Comparison of ENCODE assay signal across 26 cellular contexts in the genomic region with DNA sequence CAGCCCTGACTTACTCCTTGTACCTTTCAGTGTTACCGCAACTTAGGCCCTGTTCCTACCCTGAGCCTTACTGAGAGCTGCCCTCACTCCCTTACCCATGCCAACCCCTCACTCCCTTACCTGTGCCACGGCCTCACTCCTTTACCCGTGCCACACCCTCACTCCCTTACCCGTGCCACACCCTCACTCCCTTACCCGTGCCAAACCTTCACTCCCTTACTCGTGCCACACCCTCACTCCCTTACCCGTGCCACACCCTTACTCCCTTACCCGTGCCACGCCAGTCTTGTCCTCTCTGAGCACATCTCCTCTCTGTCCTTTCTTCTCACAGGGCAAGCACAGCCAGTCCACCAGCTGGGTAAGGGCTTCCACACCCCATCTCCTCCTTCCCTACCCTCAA. TPM values are rescaled to one million over a fixed set of nuclear protein-coding genes. Genes with fewer than 3 reads are reported as not detected.
"Had no signal": no experiment of that assay in that cellular context is flagged by ENCODE, and none has a peak within 500 bp of the region (broad histone marks: within the 10 kb centered on the region; RNA-seq: fewer than 3 reads in every experiment).

No MANE protein-coding gene starts in this region.

- FAIRE-seq: TTC549 had no signal

- H3K4me1 Mint-ChIP-seq: activated B cell treated with CpG ODN at 0.5 μM for 24 hours; activated CD4-positive, alpha-beta T cell treated with anti-CD3 and anti-CD28 coated beads, Interleukin-2, amount 10 ng/mL, durations not matched to agents 24 days and 14 days; activated CD8-positive, alpha-beta memory T cell treated with anti-CD3 and anti-CD28 coated beads, Interleukin-2, amount 10 ng/mL, durations not matched to agents 7 days and 5 days; activated naive CD4-positive, alpha-beta T cell treated with anti-CD3 and anti-CD28 coated beads, Interleukin-2, amount 50 U/mL, for 24 hours had no signal

- DNase-seq: activated B cell treated with CpG ODN at 0.5 μM for 24 hours; activated CD4-positive, alpha-beta T cell treated with anti-CD3 and anti-CD28 coated beads for 1 hour; activated CD4-positive, alpha-beta T cell treated with anti-CD3 and anti-CD28 coated beads, Interleukin-2, amount 10 ng/mL, durations not matched to agents 24 days and 14 days; activated CD4-positive, alpha-beta T cell treated with anti-CD3 and anti-CD28 coated beads, Interleukin-2, amount 50 U/mL, for 48 hours; activated CD8-positive, alpha-beta memory T cell treated with anti-CD3 and anti-CD28 coated beads, Interleukin-2, amount 10 ng/mL, durations not matched to agents 7 days and 5 days; activated effector memory CD4-positive, alpha-beta T cell treated with Interleukin-2 at 50 U/mL for 16 hours; activated naive CD4-positive, alpha-beta T cell; activated T-cell treated with anti-CD3 and anti-CD28 coated beads, Interleukin-2, amount 50 U/mL, for 24 hours; aorta; Kasumi-1; KBM-7; NCI-H1048; NCI-H1417; NCI-H1694 treated with DMSO at 0.1 percent for 48 hours; NCI-H2081; NCI-H510A treated with DMSO at 0.1 percent for 48 hours; NCI-H69; NK-92 treated with Interleukin-12 subunit alpha and Interleukin-12 subunit beta, amount 100 ng/mL, for 24 hours; OCI-M1; SIG-M5; T-helper 2 cell; T1000 had no signal

- H3K4me3 Mint-ChIP-seq: activated B cell treated with CpG ODN at 0.5 μM for 24 hours; activated CD4-positive, alpha-beta T cell treated with anti-CD3 and anti-CD28 coated beads, Interleukin-2, amount 10 ng/mL, durations not matched to agents 24 days and 14 days; activated CD8-positive, alpha-beta memory T cell treated with anti-CD3 and anti-CD28 coated beads, Interleukin-2, amount 10 ng/mL, durations not matched to agents 7 days and 5 days; activated naive CD4-positive, alpha-beta T cell treated with anti-CD3 and anti-CD28 coated beads, Interleukin-2, amount 50 U/mL, for 24 hours; activated T-cell treated with anti-CD3 and anti-CD28 coated beads, Interleukin-2, amount 50 U/mL, for 24 hours; activated T-helper 1 cell treated with anti-CD3 and anti-CD28 coated beads, Interleukin-12 subunit alpha, Interleukin-12 subunit beta, Interleukin-2, Interleukin-4 antibody, amounts not matched to agents 30 ng/mL and 10 ng/mL and 1 ng/mL, durations not matched to agents 14 hours and 24 hours and 36 hours had no signal

- H3K36me3 Mint-ChIP-seq: activated CD8-positive, alpha-beta memory T cell treated with anti-CD3 and anti-CD28 coated beads, Interleukin-2, amount 10 ng/mL, durations not matched to agents 7 days and 5 days; activated naive CD4-positive, alpha-beta T cell treated with anti-CD3 and anti-CD28 coated beads, Interleukin-2, amount 50 U/mL, for 24 hours had no signal

- H3K27ac Mint-ChIP-seq: activated B cell treated with CpG ODN at 0.5 μM for 24 hours; activated CD4-positive, alpha-beta T cell treated with anti-CD3 and anti-CD28 coated beads, Interleukin-2, amount 10 ng/mL, durations not matched to agents 24 days and 14 days; activated CD8-positive, alpha-beta memory T cell treated with anti-CD3 and anti-CD28 coated beads, Interleukin-2, amount 10 ng/mL, durations not matched to agents 7 days and 5 days; activated naive CD4-positive, alpha-beta T cell treated with anti-CD3 and anti-CD28 coated beads, Interleukin-2, amount 50 U/mL, for 24 hours; activated T-cell treated with anti-CD3 and anti-CD28 coated beads, Interleukin-2, amount 50 U/mL, for 24 hours; activated T-helper 1 cell treated with anti-CD3 and anti-CD28 coated beads, Interleukin-12 subunit alpha, Interleukin-12 subunit beta, Interleukin-2, Interleukin-4 antibody, amounts not matched to agents 30 ng/mL and 10 ng/mL and 1 ng/mL, durations not matched to agents 14 hours and 24 hours and 36 hours had no signal

- ATAC-seq: activated CD8-positive, alpha-beta memory T cell treated with anti-CD3 and anti-CD28 coated beads, Interleukin-2, amount 10 ng/mL, durations not matched to agents 7 days and 5 days; Panc1 had no signal

- H3K9me3 Mint-ChIP-seq: activated B cell treated with CpG ODN at 0.5 μM for 24 hours; activated CD4-positive, alpha-beta T cell treated with anti-CD3 and anti-CD28 coated beads, Interleukin-2, amount 10 ng/mL, durations not matched to agents 24 days and 14 days; activated naive CD4-positive, alpha-beta T cell treated with anti-CD3 and anti-CD28 coated beads, Interleukin-2, amount 50 U/mL, for 24 hours; activated T-cell treated with anti-CD3 and anti-CD28 coated beads, Interleukin-2, amount 50 U/mL, for 24 hours; activated T-helper 1 cell treated with anti-CD3 and anti-CD28 coated beads, Interleukin-12 subunit alpha, Interleukin-12 subunit beta, Interleukin-2, Interleukin-4 antibody, amounts not matched to agents 30 ng/mL and 10 ng/mL and 1 ng/mL, durations not matched to agents 14 hours and 24 hours and 36 hours had no signal

- H3K27me3 Mint-ChIP-seq: activated CD8-positive, alpha-beta memory T cell treated with anti-CD3 and anti-CD28 coated beads, Interleukin-2, amount 10 ng/mL, durations not matched to agents 7 days and 5 days; activated naive CD4-positive, alpha-beta T cell treated with anti-CD3 and anti-CD28 coated beads, Interleukin-2, amount 50 U/mL, for 24 hours; activated T-cell treated with anti-CD3 and anti-CD28 coated beads, Interleukin-2, amount 50 U/mL, for 24 hours had no signal

RNA-seq across cellular contexts. Expression of a gene that starts 20.3 kb away (rescaled TPM):
- total RNA-seq: activated B cell treated with CpG ODN at 0.5 μM for 24 hours had no signal

RNA-seq across cellular contexts. Expression of a gene that starts 46.3 kb away (rescaled TPM):
- total RNA-seq: activated B cell treated with CpG ODN at 0.5 μM for 24 hours had no signal
